26 cellular contexts compared by ENCODE assay signal in genomic region chr5:170339780-170340167, GRCh38.
"Had no signal": no experiment of that assay in that cellular context is flagged by ENCODE, and none has a peak within 500 bp of the region (broad histone marks: within the 10 kb centered on the region; RNA-seq: fewer than 3 reads in every experiment).

No MANE protein-coding gene starts in this region.

- DNase-seq: activated CD4-positive, alpha-beta T cell treated with anti-CD3 and anti-CD28 coated beads for 4 hours; activated CD4-positive, alpha-beta T cell treated with anti-CD3 and anti-CD28 coated beads, Interleukin-2, amount 50 U/mL, for 4 hours; activated effector memory CD4-positive, alpha-beta T cell treated with Interleukin-2 at 50 U/mL for 16 hours; activated naive CD4-positive, alpha-beta T cell treated with Interleukin-2 at 50 U/mL for 16 hours; activated T-cell treated with anti-CD3 and anti-CD28 coated beads for 4 hours; activated T-cell treated with anti-CD3 and anti-CD28 coated beads, Interleukin-2, amount 50 U/mL, for 72 hours; anterior cingulate cortex; endodermal cell; foreskin fibroblast; head of caudate nucleus; hippocampal formation; immature natural killer cell; kidney; left colon; natural killer cell; stimulated activated CD4-positive, alpha-beta T cell treated with anti-CD3 and anti-CD28 coated beads, Interleukin-4, amount 100 ng/mL, for 24 hours; T-helper 9 cell; tibial artery; upper lobe of right lung had no signal

- H3K9me3 Mint-ChIP-seq: activated T-cell treated with anti-CD3 and anti-CD28 coated beads, Interleukin-2, amount 50 U/mL, for 72 hours; central memory CD8-positive, alpha-beta T cell; dendritic cell treated with granulocyte-macrophage colony-stimulating factor and Interleukin-4, amounts not matched to agents 40 ng/mL and 50 ng/mL, for 4 days; immature natural killer cell; natural killer cell; stimulated activated effector memory CD8-positive, alpha-beta T cell treated with anti-CD3 and anti-CD28 coated beads, Interleukin-12 subunit alpha, Interleukin-12 subunit beta, amount 100 ng/mL, for 72 hours had no signal

- ATAC-seq: left colon had no signal

- H3K4me3 Mint-ChIP-seq: activated naive CD8-positive, alpha-beta T cell; activated T-cell treated with anti-CD3 and anti-CD28 coated beads, Interleukin-2, amount 50 U/mL, for 72 hours; central memory CD8-positive, alpha-beta T cell; dendritic cell treated with granulocyte-macrophage colony-stimulating factor and Interleukin-4, amounts not matched to agents 40 ng/mL and 50 ng/mL, for 4 days; endodermal cell; immature natural killer cell; natural killer cell; stimulated activated effector memory CD8-positive, alpha-beta T cell treated with anti-CD3 and anti-CD28 coated beads, Interleukin-12 subunit alpha, Interleukin-12 subunit beta, amount 100 ng/mL, for 72 hours had no signal

- H3K27me3 Mint-ChIP-seq: activated naive CD8-positive, alpha-beta T cell; central memory CD8-positive, alpha-beta T cell had no signal

- FAIRE-seq: bronchial epithelial cell, kidney, TTC549 had no signal

- H3K27ac Mint-ChIP-seq: activated T-cell treated with anti-CD3 and anti-CD28 coated beads, Interleukin-2, amount 50 U/mL, for 72 hours; dendritic cell treated with granulocyte-macrophage colony-stimulating factor and Interleukin-4, amounts not matched to agents 40 ng/mL and 50 ng/mL, for 4 days; endodermal cell; natural killer cell; progenitor cell of endocrine pancreas; stimulated activated effector memory CD8-positive, alpha-beta T cell treated with anti-CD3 and anti-CD28 coated beads, Interleukin-12 subunit alpha, Interleukin-12 subunit beta, amount 100 ng/mL, for 72 hours had no signal

- H3K36me3 Mint-ChIP-seq: activated naive CD8-positive, alpha-beta T cell; immature natural killer cell; natural killer cell; stimulated activated effector memory CD8-positive, alpha-beta T cell treated with anti-CD3 and anti-CD28 coated beads, Interleukin-12 subunit alpha, Interleukin-12 subunit beta, amount 100 ng/mL, for 72 hours had no signal
